In genomic region chr5:126531543-126532120, GRCh38 we compare ENCODE assay signal across 14 cellular contexts.
DNase-seq lines count a peak whose midpoint lies in the region; ATAC-seq and TF ChIP-seq lines count a peak whose summit lies in the region.
"Had no signal": no experiment of that assay in that cellular context is flagged by ENCODE, and none has a peak within 500 bp of the region (broad histone marks: within the 10 kb centered on the region; RNA-seq: fewer than 3 reads in every experiment).

No MANE protein-coding gene starts in this region.

- no peak for TF ChIP-seq CTCF in Panc1 (IDR thresholded peaks at IDR 0.05)
- no peak for TF ChIP-seq CTCF in chondrocyte (IDR thresholded peaks at IDR 0.05)
- no peak for TF ChIP-seq CTCF in thoracic aorta (IDR thresholded peaks at IDR 0.05)

- H3K9me3 ChIP-seq in Panc1 (ENCODE audit: control insufficient read depth, insufficient read depth, low read depth, low read length) (peaks cover 3% of the 10 kb centered on the region; the same call in 1 of the 2 replicates), thoracic aorta (no peaks in the 10 kb centered on the region)
- H3K9me3 ChIP-seq in CD8-positive, alpha-beta memory T cell (ENCODE audit: low read length): no peaks in the 10 kb centered on the region

- DNase-seq in Panc1 (ENCODE audit: low read depth, low spot score) (no peak), chondrocyte (ENCODE audit: low spot score) (no peak), midbrain (lab: John Stamatoyannopoulos, UW) (peak; percentile 65), thoracic aorta (ENCODE audit: low spot score) (no peak), NOMO-1 treated with DMSO at 0.1 percent for 48 hours (lab: John Stamatoyannopoulos, UW; ENCODE audit: unreplicated experiment) (no peak)
- DNase-seq in CD8-positive, alpha-beta memory T cell: no peak
- DNase-seq in effector memory CD8-positive, alpha-beta T cell: no peak
- DNase-seq in activated CD4-positive, alpha-beta memory T cell treated with anti-CD3 and anti-CD28 coated beads for 36 hours: no peak
- DNase-seq: activated CD8-positive, alpha-beta T cell treated with anti-CD3 and anti-CD28 coated beads for 36 hours; activated naive CD8-positive, alpha-beta T cell treated with anti-CD3 and anti-CD28 coated beads for 36 hours; NCI-H2029; stimulated activated naive CD8-positive, alpha-beta T cell treated with anti-CD3 and anti-CD28 coated beads, Interleukin-15, Interleukin-2, amounts not matched to agents 100 U/mL and 50 U/mL, for 24 hours had no signal

- H3K27ac ChIP-seq in Panc1 (ENCODE audit: low read length) (peak overlapping the region; percentile 13; the same call in 1 of the 2 replicates), thoracic aorta (peak overlapping the region; percentile 26 to 48)
- H3K27ac ChIP-seq in CD8-positive, alpha-beta memory T cell (ENCODE audit: low read depth, low read length): no peak overlapping the region
- H3K27ac ChIP-seq: epithelial cell of prostate had no signal

- H3K4me3 ChIP-seq in Panc1 (ENCODE audit: low read depth in 2 of 2, low read length in 2 of 2): no peak overlapping the region
- no peak overlapping the region for H3K4me3 ChIP-seq in thoracic aorta
- no peak overlapping the region for H3K4me3 ChIP-seq in CD8-positive, alpha-beta memory T cell (ENCODE audit: low read length)

- no peaks in the 10 kb centered on the region for H3K27me3 Mint-ChIP-seq in chondrocyte (ENCODE audit: low read depth)
- H3K27me3 Mint-ChIP-seq in CD8-positive, alpha-beta memory T cell: peaks cover 7 to 8% of the 10 kb centered on the region in 2 donors
- H3K27me3 Mint-ChIP-seq in effector memory CD8-positive, alpha-beta T cell: peaks cover 0 to 11% of the 10 kb centered on the region in 2 donors
- H3K27me3 Mint-ChIP-seq in activated CD4-positive, alpha-beta memory T cell treated with anti-CD3 and anti-CD28 coated beads for 36 hours: peaks cover 2% of the 10 kb centered on the region
- H3K27me3 Mint-ChIP-seq: activated CD8-positive, alpha-beta T cell treated with anti-CD3 and anti-CD28 coated beads for 36 hours; activated naive CD8-positive, alpha-beta T cell treated with anti-CD3 and anti-CD28 coated beads for 36 hours had no signal

- no peaks in the 10 kb centered on the region for H3K4me1 ChIP-seq in Panc1 (ENCODE audit: control insufficient read depth, insufficient read depth, low read length)
- H3K4me1 ChIP-seq in thoracic aorta (ENCODE audit: control insufficient read depth in 1 of 2, low read depth in 2 of 2): peaks cover 11 to 23% of the 10 kb centered on the region in 2 donors
- no peaks in the 10 kb centered on the region for H3K4me1 ChIP-seq in CD8-positive, alpha-beta memory T cell (ENCODE audit: insufficient read depth, low read length)

- intact Hi-C loops in Panc1 (cut with micrococcal nuclease; ENCODE audit: unreplicated experiment): no loop called here
- intact Hi-C loops in activated CD4-positive, alpha-beta memory T cell treated with anti-CD3 and anti-CD28 coated beads for 36 hours (cut with micrococcal nuclease): no loop called here

- no TSS peak for BruUV-seq in Panc1 (replicated peaks; lab: Mats Ljungman, UMichigan)

- CTCF ChIA-PET in Panc1 (lab: Charles Lee): no interaction called here
- CTCF ChIA-PET in CD8-positive, alpha-beta memory T cell (lab: Charles Lee): interaction anchor here (1.4 to 4.0 kb wide), 2 partner anchors 8 to 193 kb away, joined by 5 to 22 read pairs; no protein-coding TSS in a partner anchor
- CTCF ChIA-PET in activated CD4-positive, alpha-beta memory T cell treated with anti-CD3 and anti-CD28 coated beads for 36 hours (lab: Charles Lee): interaction anchor here (1.0 to 2.2 kb wide), 6 partner anchors 9 to 192 kb away, joined by 3 to 8 read pairs (median 5); no protein-coding TSS in a partner anchor

- no peaks in the 10 kb centered on the region for H3K36me3 Mint-ChIP-seq in chondrocyte (ENCODE audit: low read depth)
- H3K36me3 Mint-ChIP-seq in CD8-positive, alpha-beta memory T cell: no peaks in the 10 kb centered on the region
- H3K36me3 Mint-ChIP-seq in effector memory CD8-positive, alpha-beta T cell (ENCODE audit: insufficient read depth): no peaks in the 10 kb centered on the region
- no peaks in the 10 kb centered on the region for H3K36me3 Mint-ChIP-seq in activated CD4-positive, alpha-beta memory T cell treated with anti-CD3 and anti-CD28 coated beads for 36 hours
- H3K36me3 Mint-ChIP-seq: activated naive CD8-positive, alpha-beta T cell treated with anti-CD3 and anti-CD28 coated beads for 36 hours had no signal

- in situ Hi-C loops in Panc1 (cut with HindIII; ENCODE audit: low pct_unique_long_range_greater_than_20kb, low sequenced_read_pairs): loop anchor here (25.0 kb wide), 1 partner anchor 169 kb away; no protein-coding TSS in a partner anchor

- no peaks in the 10 kb centered on the region for H3K27me3 ChIP-seq in Panc1 (ENCODE audit: control insufficient read depth, insufficient read depth, low read length)
- no peaks in the 10 kb centered on the region for H3K27me3 ChIP-seq in thoracic aorta (replicated peaks; ENCODE audit: insufficient read depth)
- H3K27me3 ChIP-seq in CD8-positive, alpha-beta memory T cell (ENCODE audit: insufficient read depth, low read length, poor library complexity, severe bottlenecking): no peaks in the 10 kb centered on the region

- POLR2A ChIA-PET in Panc1 (lab: Charles Lee): no interaction called here
- POLR2A ChIA-PET in CD8-positive, alpha-beta memory T cell (lab: Charles Lee): no interaction called here
- POLR2A ChIA-PET in activated CD4-positive, alpha-beta memory T cell treated with anti-CD3 and anti-CD28 coated beads for 36 hours (lab: Charles Lee): no interaction called here

- H3K36me3 ChIP-seq in Panc1 (ENCODE audit: control insufficient read depth, insufficient read depth, low read length) (no peaks in the 10 kb centered on the region), thoracic aorta (no peaks in the 10 kb centered on the region)
- H3K36me3 ChIP-seq in CD8-positive, alpha-beta memory T cell (ENCODE audit: insufficient read depth, low read length): no peaks in the 10 kb centered on the region

- peak overlapping the region; percentile 87 for H3K27ac Mint-ChIP-seq in chondrocyte (ENCODE audit: unreplicated experiment)
- peak overlapping the region in 1 of 8 donors; percentile 31 for H3K27ac Mint-ChIP-seq in CD8-positive, alpha-beta memory T cell
- H3K27ac Mint-ChIP-seq in effector memory CD8-positive, alpha-beta T cell: no peak overlapping the region
- no peak overlapping the region for H3K27ac Mint-ChIP-seq in activated CD4-positive, alpha-beta memory T cell treated with anti-CD3 and anti-CD28 coated beads for 36 hours
- H3K27ac Mint-ChIP-seq: activated CD8-positive, alpha-beta T cell treated with anti-CD3 and anti-CD28 coated beads for 36 hours; activated naive CD8-positive, alpha-beta T cell treated with anti-CD3 and anti-CD28 coated beads for 36 hours had no signal

- no peak overlapping the region for H3K4me3 Mint-ChIP-seq in chondrocyte (ENCODE audit: unreplicated experiment)
- H3K4me3 Mint-ChIP-seq in CD8-positive, alpha-beta memory T cell: no peak overlapping the region
- H3K4me3 Mint-ChIP-seq in effector memory CD8-positive, alpha-beta T cell: no peak overlapping the region
- no peak overlapping the region for H3K4me3 Mint-ChIP-seq in activated CD4-positive, alpha-beta memory T cell treated with anti-CD3 and anti-CD28 coated beads for 36 hours
- H3K4me3 Mint-ChIP-seq: activated CD8-positive, alpha-beta T cell treated with anti-CD3 and anti-CD28 coated beads for 36 hours; activated naive CD8-positive, alpha-beta T cell treated with anti-CD3 and anti-CD28 coated beads for 36 hours had no signal

- no peak; the same call in 1 of the 2 replicates for ATAC-seq in Panc1
- no peak for ATAC-seq in thoracic aorta (ENCODE audit: insufficient number of reproducible peaks, low FRiP score, low read depth)
- no peak for ATAC-seq in effector memory CD8-positive, alpha-beta T cell (replicated peaks)
- ATAC-seq: activated CD8-positive, alpha-beta T cell treated with anti-CD3 and anti-CD28 coated beads for 36 hours; HCT116; stimulated activated naive CD8-positive, alpha-beta T cell treated with anti-CD3 and anti-CD28 coated beads, Interleukin-15, Interleukin-2, amounts not matched to agents 100 U/mL and 50 U/mL, for 24 hours had no signal

- peaks cover 39% of the 10 kb centered on the region for H3K4me1 Mint-ChIP-seq in chondrocyte (ENCODE audit: low read depth)
- H3K4me1 Mint-ChIP-seq in CD8-positive, alpha-beta memory T cell: no peaks in the 10 kb centered on the region
- no peaks in the 10 kb centered on the region for H3K4me1 Mint-ChIP-seq in effector memory CD8-positive, alpha-beta T cell (ENCODE audit: low read depth in 2 of 2)
- no peaks in the 10 kb centered on the region for H3K4me1 Mint-ChIP-seq in activated CD4-positive, alpha-beta memory T cell treated with anti-CD3 and anti-CD28 coated beads for 36 hours (ENCODE audit: low read depth)
- H3K4me1 Mint-ChIP-seq: activated naive CD8-positive, alpha-beta T cell treated with anti-CD3 and anti-CD28 coated beads for 36 hours had no signal

- H3K9me3 Mint-ChIP-seq in chondrocyte (ENCODE audit: low read depth): no peaks in the 10 kb centered on the region
- H3K9me3 Mint-ChIP-seq in CD8-positive, alpha-beta memory T cell: peaks cover 0 to 2% (median 0%) of the 10 kb centered on the region in 5 donors
- no peaks in the 10 kb centered on the region for H3K9me3 Mint-ChIP-seq in effector memory CD8-positive, alpha-beta T cell
- no peaks in the 10 kb centered on the region for H3K9me3 Mint-ChIP-seq in activated CD4-positive, alpha-beta memory T cell treated with anti-CD3 and anti-CD28 coated beads for 36 hours
- H3K9me3 Mint-ChIP-seq: activated naive CD8-positive, alpha-beta T cell treated with anti-CD3 and anti-CD28 coated beads for 36 hours had no signal
